Comparison of ENCODE assay signal across 8 cellular contexts in genomic region chr17:18857864-18858566, GRCh38. TPM values are rescaled to one million over a fixed set of nuclear protein-coding genes. Genes with fewer than 3 reads are reported as not detected.
DNase-seq lines count a peak whose midpoint lies in the region; ATAC-seq and TF ChIP-seq lines count a peak whose summit lies in the region.

TSS of gene PRPSAP2 (plus strand) at chr17:18858131. CDS start at chr17:18865834, 7,703 bp downstream.

- peak within 1 kb of the TSS; percentile 75 for H3K4me3 Mint-ChIP-seq in Calu3 (ENCODE audit: low read depth, unreplicated experiment)

- no TSS peak for BruUV-seq in Calu3 (replicated peaks; lab: Mats Ljungman, UMichigan)

- no peaks in the 10 kb centered on the region for H4K20me1 ChIP-seq in KMS-11 (ENCODE audit: insufficient read depth)

- intact Hi-C loops in Calu3 (cut with micrococcal nuclease; ENCODE audit: unreplicated experiment): no loop called here

- peak; percentile 46 for ATAC-seq in GM21619 (IDR thresholded peaks at IDR 0.05; ENCODE audit: unreplicated experiment)

- peaks cover 24% of the 10 kb centered on the region; the same call in 1 of the 2 replicates for H3K79me2 ChIP-seq in KMS-11 (ENCODE audit: insufficient read depth, low read depth)

- H2AFZ ChIP-seq in KMS-11 (ENCODE audit: low read depth): peak within 1 kb of the TSS; percentile 64

- H3K4me2 ChIP-seq in KMS-11: peak within 1 kb of the TSS; percentile 80

- no peaks in the 10 kb centered on the region for H3K4me1 Mint-ChIP-seq in Calu3 (ENCODE audit: low read depth, unreplicated experiment)

- TF ChIP-seq CTCF in Calu3 (IDR thresholded peaks at IDR 0.05; ENCODE audit: unreplicated experiment) (no peak), KMS-11 (conservative IDR thresholded peaks at IDR 0.05; ENCODE audit: low read depth, low read length) (no peak)

- no peaks in the 10 kb centered on the region for H3K27me3 ChIP-seq in KMS-11 (ENCODE audit: insufficient read depth, low read depth)

- no peaks in the 10 kb centered on the region for H3K9me3 Mint-ChIP-seq in Calu3 (ENCODE audit: low read depth, unreplicated experiment)

- H3K4me3 ChIP-seq in KMS-11 (IDR thresholded peaks at IDR 0.05; ENCODE audit: insufficient read depth, low read depth, low read length): no peak within 1 kb of the TSS

- peaks cover 29% of the 10 kb centered on the region for H3K4me1 ChIP-seq in KMS-11 (ENCODE audit: low read depth, poor library complexity, severe bottlenecking)

- H3K36me3 ChIP-seq in KMS-11 (ENCODE audit: insufficient read depth): no peaks in the 10 kb centered on the region

- H3K27ac ChIP-seq in KMS-11: peak within 1 kb of the TSS; percentile 55
- peak within 1 kb of the TSS; percentile 68 for H3K27ac ChIP-seq in epithelial cell of prostate

- peaks cover 25% of the 10 kb centered on the region for H3K36me3 Mint-ChIP-seq in Calu3 (ENCODE audit: insufficient read depth, unreplicated experiment)

- peak within 1 kb of the TSS; percentile 79 for H3K27ac Mint-ChIP-seq in Calu3 (ENCODE audit: unreplicated experiment)

- peak; percentile 94 for DNase-seq in Calu3
- peak; percentile 92 for DNase-seq in activated T-cell treated with anti-CD3 and anti-CD28 coated beads, Interleukin-2, amount 50 U/mL, for 1 hour
- peak; percentile 64 for DNase-seq in epithelial cell of prostate (ENCODE audit: low read depth, low spot score)
- DNase-seq in mucosa of gallbladder (ENCODE audit: low spot score): peak; percentile 96
- peak; percentile 92 to 93 for DNase-seq in stimulated activated CD8-positive, alpha-beta memory T cell treated with anti-CD3 and anti-CD28 coated beads, Interleukin-4, amount 100 ng/mL, for 1 hour (ENCODE audit: low read depth in 2 of 2, low spot score in 1 of 2)

- H3K9ac ChIP-seq in KMS-11: peak within 1 kb of the TSS; percentile 88

- no peaks in the 10 kb centered on the region for H3K27me3 Mint-ChIP-seq in Calu3 (ENCODE audit: unreplicated experiment)

- CTCF ChIA-PET in Calu3 (lab: Charles Lee): interaction anchor here (0.6 kb wide), 1 partner anchor 25 kb away, joined by 5 read pairs; no protein-coding TSS in a partner anchor

TF ChIP-seq in PFSK-1, 5 proteins besides CTCF, POLR2A, EP300 and RAD21:
- TF ChIP-seq SIN3A (IDR thresholded peaks at IDR 0.05; ENCODE audit: borderline replicate concordance, insufficient read depth, low read length) (peak; percentile 60; the same call in 1 of the 2 replicates), FOXP2 (optimal IDR thresholded peaks at IDR 0.05; ENCODE audit: borderline replicate concordance, extremely low read depth, extremely low read length, insufficient read depth) (peak; percentile 69), POLR2AphosphoS5 (IDR thresholded peaks at IDR 0.05; ENCODE audit: low read depth, low read length) (peak; percentile 80), TAF1 (IDR thresholded peaks at IDR 0.05; ENCODE audit: borderline replicate concordance, insufficient read depth, low read length) (peak; percentile 84; the same call in 1 of the 2 replicates)
- TF ChIP-seq, protein P1, sequence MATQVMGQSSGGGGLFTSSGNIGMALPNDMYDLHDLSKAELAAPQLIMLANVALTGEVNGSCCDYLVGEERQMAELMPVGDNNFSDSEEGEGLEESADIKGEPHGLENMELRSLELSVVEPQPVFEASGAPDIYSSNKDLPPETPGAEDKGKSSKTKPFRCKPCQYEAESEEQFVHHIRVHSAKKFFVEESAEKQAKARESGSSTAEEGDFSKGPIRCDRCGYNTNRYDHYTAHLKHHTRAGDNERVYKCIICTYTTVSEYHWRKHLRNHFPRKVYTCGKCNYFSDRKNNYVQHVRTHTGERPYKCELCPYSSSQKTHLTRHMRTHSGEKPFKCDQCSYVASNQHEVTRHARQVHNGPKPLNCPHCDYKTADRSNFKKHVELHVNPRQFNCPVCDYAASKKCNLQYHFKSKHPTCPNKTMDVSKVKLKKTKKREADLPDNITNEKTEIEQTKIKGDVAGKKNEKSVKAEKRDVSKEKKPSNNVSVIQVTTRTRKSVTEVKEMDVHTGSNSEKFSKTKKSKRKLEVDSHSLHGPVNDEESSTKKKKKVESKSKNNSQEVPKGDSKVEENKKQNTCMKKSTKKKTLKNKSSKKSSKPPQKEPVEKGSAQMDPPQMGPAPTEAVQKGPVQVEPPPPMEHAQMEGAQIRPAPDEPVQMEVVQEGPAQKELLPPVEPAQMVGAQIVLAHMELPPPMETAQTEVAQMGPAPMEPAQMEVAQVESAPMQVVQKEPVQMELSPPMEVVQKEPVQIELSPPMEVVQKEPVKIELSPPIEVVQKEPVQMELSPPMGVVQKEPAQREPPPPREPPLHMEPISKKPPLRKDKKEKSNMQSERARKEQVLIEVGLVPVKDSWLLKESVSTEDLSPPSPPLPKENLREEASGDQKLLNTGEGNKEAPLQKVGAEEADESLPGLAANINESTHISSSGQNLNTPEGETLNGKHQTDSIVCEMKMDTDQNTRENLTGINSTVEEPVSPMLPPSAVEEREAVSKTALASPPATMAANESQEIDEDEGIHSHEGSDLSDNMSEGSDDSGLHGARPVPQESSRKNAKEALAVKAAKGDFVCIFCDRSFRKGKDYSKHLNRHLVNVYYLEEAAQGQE (IDR thresholded peaks at IDR 0.05; ENCODE audit: insufficient read depth in 1 of 2, low read depth in 2 of 2, low read length in 2 of 2): no peak

RNA-seq across cellular contexts. Expression of gene PRPSAP2, which starts in this region (rescaled TPM):
- 24.6 and 33.0 TPM in 2 replicates for total RNA-seq in Calu3 (2022)
- 37.0 TPM for polyA plus RNA-seq in PFSK-1 (2012; ENCODE audit: insufficient read length, low read depth)
- total RNA-seq in mucosa of gallbladder: 51.6 TPM
